25 cellular contexts compared by ENCODE assay signal in the genomic region with DNA sequence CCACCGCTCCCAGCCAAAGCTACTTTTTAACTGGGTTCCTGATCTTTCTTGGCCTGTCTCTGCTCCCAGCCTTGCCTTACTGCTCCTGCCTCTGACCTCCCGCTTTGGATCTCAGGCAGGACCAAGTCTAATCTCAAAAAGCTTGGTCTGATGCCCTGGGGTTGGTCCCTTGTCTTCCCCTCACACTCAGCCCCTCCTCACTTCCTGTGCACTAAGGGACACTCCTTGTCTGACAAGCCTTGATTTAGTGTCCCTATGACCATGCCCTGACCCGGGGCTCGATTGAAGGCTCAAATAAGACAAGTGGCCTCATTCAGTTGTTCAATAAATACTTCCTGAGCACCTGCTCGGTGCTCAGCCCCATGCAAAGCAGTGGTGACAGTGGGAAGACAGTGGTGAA. TPM values are rescaled to one million over a fixed set of nuclear protein-coding genes. Genes with fewer than 3 reads are reported as not detected.
"Had no signal": no experiment of that assay in that cellular context is flagged by ENCODE, and none has a peak within 500 bp of the region (broad histone marks: within the 10 kb centered on the region; RNA-seq: fewer than 3 reads in every experiment).

No MANE protein-coding gene starts in this region.

- H3K36me3 ChIP-seq: esophagus squamous epithelium, gastrocnemius medialis, thyroid gland had no signal

- DNase-seq: activated CD8-positive, alpha-beta memory T cell treated with anti-CD3 and anti-CD28 coated beads, Interleukin-2, amount 10 ng/mL, durations not matched to agents 7 days and 5 days; activated gamma-delta T cell; activated naive CD8-positive, alpha-beta T cell treated with anti-CD3 and anti-CD28 coated beads, Interleukin-2, amount 10 ng/mL, durations not matched to agents 7 days and 5 days; activated T-cell treated with anti-CD3 and anti-CD28 coated beads for 4 hours; amniotic stem cell; cerebellar nuclear complex; endodermal cell; esophagus squamous epithelium; gastrocnemius medialis; hippocampal formation; left ventricle myocardium superior; mammary epithelial cell; stimulated activated CD4-positive, alpha-beta T cell treated with anti-CD3 and anti-CD28 coated beads, Interleukin-2, amount 100 ng/mL, for 48 hours; stimulated activated CD8-positive, alpha-beta memory T cell treated with anti-CD3 and anti-CD28 coated beads, Interleukin-4, amount 100 ng/mL, for 48 hours; stimulated activated naive CD4-positive, alpha-beta T cell treated with Interleukin-2 at 50 U/mL for 16 hours; substantia nigra; thyroid gland; WERI-Rb-1 had no signal

- H3K4me3 ChIP-seq: coronary artery, esophagus squamous epithelium, gastrocnemius medialis, SK-N-MC, thyroid gland had no signal

- H3K9me3 ChIP-seq: esophagus squamous epithelium, gastrocnemius medialis, thyroid gland had no signal

- H3K9me3 Mint-ChIP-seq: activated naive CD8-positive, alpha-beta T cell treated with anti-CD3 and anti-CD28 coated beads, Interleukin-2, amount 10 ng/mL, durations not matched to agents 7 days and 5 days; T-helper 2 cell treated with Interferon-gamma antibody and Interleukin-4, amounts not matched to agents 5 μg/mL and 100 μg/mL, for 36 hours had no signal

- H3K4me3 Mint-ChIP-seq: activated naive CD8-positive, alpha-beta T cell treated with anti-CD3 and anti-CD28 coated beads, Interleukin-2, amount 10 ng/mL, durations not matched to agents 7 days and 5 days; endodermal cell had no signal

- H3K27ac Mint-ChIP-seq: activated CD8-positive, alpha-beta memory T cell treated with anti-CD3 and anti-CD28 coated beads, Interleukin-2, amount 10 ng/mL, durations not matched to agents 7 days and 5 days; endodermal cell; T-helper 2 cell treated with Interferon-gamma antibody and Interleukin-4, amounts not matched to agents 5 μg/mL and 100 μg/mL, for 36 hours had no signal

- H3K27ac ChIP-seq: coronary artery, esophagus squamous epithelium, gastrocnemius medialis, SK-N-MC, thyroid gland, WERI-Rb-1 had no signal

- H3K27me3 ChIP-seq: esophagus squamous epithelium, gastrocnemius medialis, thyroid gland had no signal

- H3K27me3 Mint-ChIP-seq: activated CD8-positive, alpha-beta memory T cell treated with anti-CD3 and anti-CD28 coated beads, Interleukin-2, amount 10 ng/mL, durations not matched to agents 7 days and 5 days; activated naive CD8-positive, alpha-beta T cell treated with anti-CD3 and anti-CD28 coated beads, Interleukin-2, amount 10 ng/mL, durations not matched to agents 7 days and 5 days had no signal

RNA-seq across cellular contexts. Expression of a gene that starts 34.6 kb away (rescaled TPM):
- total RNA-seq: osteoblast had no signal

RNA-seq across cellular contexts. Expression of a gene that starts 48.6 kb away (rescaled TPM):
- total RNA-seq: activated CD8-positive, alpha-beta memory T cell treated with anti-CD3 and anti-CD28 coated beads, Interleukin-2, amount 10 ng/mL, durations not matched to agents 7 days and 5 days; activated naive CD8-positive, alpha-beta T cell treated with anti-CD3 and anti-CD28 coated beads, Interleukin-2, amount 10 ng/mL, durations not matched to agents 7 days and 5 days; bronchial epithelial cell; gastrocnemius medialis; mammary epithelial cell; osteoblast; posterior vena cava; renal cortical epithelial cell had no signal
